Comparison of ENCODE assay signal across 12 cellular contexts in the genomic region with DNA sequence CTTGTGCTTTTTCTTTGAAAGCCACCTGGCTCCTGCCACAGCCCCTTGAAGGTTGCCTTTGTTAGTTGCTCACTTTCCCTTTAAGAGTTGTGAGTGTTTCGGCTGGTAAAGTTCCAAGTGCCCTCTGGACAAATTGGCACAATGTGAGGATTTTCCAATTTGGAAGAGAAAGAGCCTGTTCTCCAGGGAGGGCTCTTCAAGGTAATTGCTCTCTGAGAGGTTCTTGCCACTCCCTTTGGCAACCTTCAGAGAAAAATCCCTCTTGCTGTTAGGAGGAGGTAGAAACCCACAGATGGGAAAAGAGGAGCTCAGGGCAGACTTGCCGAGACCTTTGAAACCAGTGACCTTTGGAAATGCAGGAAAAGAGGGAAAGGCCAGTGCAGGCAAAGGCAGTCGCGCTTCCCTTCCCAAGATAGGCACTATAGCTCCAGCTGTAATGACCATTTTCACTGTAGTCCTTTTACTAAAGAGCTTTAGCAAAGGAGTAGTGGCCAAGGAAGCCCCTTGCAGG. TPM values are rescaled to one million over a fixed set of nuclear protein-coding genes. Genes with fewer than 3 reads are reported as not detected.
DNase-seq lines count a peak whose midpoint lies in the region; ATAC-seq and TF ChIP-seq lines count a peak whose summit lies in the region.
"Had no signal": no experiment of that assay in that cellular context is flagged by ENCODE, and none has a peak within 500 bp of the region (broad histone marks: within the 10 kb centered on the region; RNA-seq: fewer than 3 reads in every experiment).

No MANE protein-coding gene starts in this region.

- no peak overlapping the region for H3K27ac ChIP-seq in neural progenitor cell
- H3K27ac ChIP-seq: BLaER1, WERI-Rb-1 had no signal

- peaks cover 4% of the 10 kb centered on the region for H3K27me3 Mint-ChIP-seq in neural progenitor cell (ENCODE audit: insufficient read depth, low read depth)
- H3K27me3 Mint-ChIP-seq in natural killer cell treated with Interleukin-12 subunit alpha and Interleukin-12 subunit beta and Interleukin-15 and Interleukin-18, amount 100 ng/mL, for 72 hours, result peaks cover 28 to 46% of the 10 kb centered on the region in 2 donors

- no peak overlapping the region for H3K4me2 ChIP-seq in neural progenitor cell
- H3K4me2 ChIP-seq: BLaER1 had no signal

- TF ChIP-seq CTCF in epithelial cell of proximal tubule (conservative IDR thresholded peaks at IDR 0.05; ENCODE audit: low read depth, low read length) (no peak), neural progenitor cell (IDR thresholded peaks at IDR 0.05) (no peak)

- H3K4me3 ChIP-seq in epithelial cell of proximal tubule (ENCODE audit: low read depth, low read length) (peak overlapping the region; percentile 28), neural progenitor cell (no peak overlapping the region)
- H3K4me3 ChIP-seq: BLaER1 had no signal

- peaks cover 6% of the 10 kb centered on the region for H3K4me1 ChIP-seq in neural progenitor cell

- peaks cover 3% of the 10 kb centered on the region for H3F3A ChIP-seq in neural progenitor cell (ENCODE audit: low read depth)

- H3K4me1 Mint-ChIP-seq in neural progenitor cell, result peaks cover 5% of the 10 kb centered on the region
- H3K4me1 Mint-ChIP-seq in natural killer cell treated with Interleukin-12 subunit alpha and Interleukin-12 subunit beta and Interleukin-15 and Interleukin-18, amount 100 ng/mL, for 72 hours (ENCODE audit: low read depth in 2 of 2), result no peaks in the 10 kb centered on the region
- H3K4me1 Mint-ChIP-seq: IgD-negative memory B cell had no signal

- no peaks in the 10 kb centered on the region for H3K36me3 Mint-ChIP-seq in neural progenitor cell
- H3K36me3 Mint-ChIP-seq in natural killer cell treated with Interleukin-12 subunit alpha and Interleukin-12 subunit beta and Interleukin-15 and Interleukin-18, amount 100 ng/mL, for 72 hours, result no peaks in the 10 kb centered on the region
- H3K36me3 Mint-ChIP-seq: IgD-negative memory B cell had no signal

- H3K9me3 ChIP-seq in neural progenitor cell (ENCODE audit: low read depth), result no peaks in the 10 kb centered on the region
- H3K9me3 ChIP-seq: BLaER1 had no signal

- DNase-seq in Daoy (ENCODE audit: low read depth) (peak; percentile 22), NCI-H2227 treated with DMSO at 0.1 percent for 48 hours (lab: John Stamatoyannopoulos, UW) (peak; percentile 81), epithelial cell of proximal tubule (ENCODE audit: low read depth) (no peak), neural progenitor cell (ENCODE audit: low spot score) (no peak), SIG-M5 (lab: John Stamatoyannopoulos, UW) (no peak)
- no peak for DNase-seq in natural killer cell treated with Interleukin-12 subunit alpha and Interleukin-12 subunit beta and Interleukin-15 and Interleukin-18, amount 100 ng/mL, for 72 hours (ENCODE audit: low spot score)
- DNase-seq: dermis blood vessel endothelial cell, WERI-Rb-1 had no signal

- no peaks in the 10 kb centered on the region for H3K79me2 ChIP-seq in neural progenitor cell (ENCODE audit: low read depth)

- ATAC-seq in GM19452 (IDR thresholded peaks at IDR 0.05; ENCODE audit: unreplicated experiment) (no peak), GM19328 (IDR thresholded peaks at IDR 0.05; ENCODE audit: unreplicated experiment) (no peak)
- no peak for ATAC-seq in natural killer cell treated with Interleukin-12 subunit alpha and Interleukin-12 subunit beta and Interleukin-15 and Interleukin-18, amount 100 ng/mL, for 72 hours

- no peaks in the 10 kb centered on the region for H4K20me1 ChIP-seq in neural progenitor cell (ENCODE audit: low read depth)
- H4K20me1 ChIP-seq: BLaER1 had no signal

- no peak overlapping the region for H3K4me3 Mint-ChIP-seq in neural progenitor cell
- H3K4me3 Mint-ChIP-seq in natural killer cell treated with Interleukin-12 subunit alpha and Interleukin-12 subunit beta and Interleukin-15 and Interleukin-18, amount 100 ng/mL, for 72 hours, result no peak overlapping the region
- H3K4me3 Mint-ChIP-seq: IgD-negative memory B cell had no signal

- no peak overlapping the region for H3K9ac ChIP-seq in neural progenitor cell
- H3K9ac ChIP-seq: BLaER1 had no signal

- H3K9me3 Mint-ChIP-seq in neural progenitor cell, result no peaks in the 10 kb centered on the region
- no peaks in the 10 kb centered on the region for H3K9me3 Mint-ChIP-seq in natural killer cell treated with Interleukin-12 subunit alpha and Interleukin-12 subunit beta and Interleukin-15 and Interleukin-18, amount 100 ng/mL, for 72 hours
- H3K9me3 Mint-ChIP-seq: IgD-negative memory B cell had no signal

- peak overlapping the region; percentile 50 for H2AFZ ChIP-seq in neural progenitor cell (replicated peaks)

- H3K36me3 ChIP-seq in neural progenitor cell, result no peaks in the 10 kb centered on the region
- H3K36me3 ChIP-seq: BLaER1, WERI-Rb-1 had no signal

- H3K27ac Mint-ChIP-seq in neural progenitor cell, result no peak overlapping the region
- H3K27ac Mint-ChIP-seq in natural killer cell treated with Interleukin-12 subunit alpha and Interleukin-12 subunit beta and Interleukin-15 and Interleukin-18, amount 100 ng/mL, for 72 hours, result no peak overlapping the region
- H3K27ac Mint-ChIP-seq: IgD-negative memory B cell had no signal

- no peaks in the 10 kb centered on the region for H3K27me3 ChIP-seq in neural progenitor cell
- H3K27me3 ChIP-seq: BLaER1 had no signal

RNA-seq across cellular contexts. Expression of gene AKAP1, which starts 49.0 kb away (rescaled TPM):
- 27.2 and 30.1 TPM in 2 replicates for total RNA-seq in Daoy (2014; rRNA removed; shearing (Covaris generic))
- total RNA-seq in epithelial cell of proximal tubule (29.8 and 44.2 TPM in 2 replicates), neural progenitor cell (ENCODE audit: low replicate concordance) (8.8 and 13.4 TPM in 2 replicates)
- total RNA-seq in natural killer cell treated with Interleukin-12 subunit alpha and Interleukin-12 subunit beta and Interleukin-15 and Interleukin-18, amount 100 ng/mL, for 72 hours, result 10 to 100 TPM; 25.3 to 69.9 TPM

RNA-seq across cellular contexts. Expression of gene SCPEP1, which starts 58.1 kb away (rescaled TPM):
- total RNA-seq in Daoy (2014; rRNA removed; shearing (Covaris generic)), result 27.5 and 28.3 TPM in 2 replicates
- total RNA-seq in epithelial cell of proximal tubule (9.2 and 14.3 TPM in 2 replicates), neural progenitor cell (ENCODE audit: low replicate concordance) (28.7 and 39.5 TPM in 2 replicates)
- 10 to 100 TPM; 13.2 to 21.7 TPM for total RNA-seq in natural killer cell treated with Interleukin-12 subunit alpha and Interleukin-12 subunit beta and Interleukin-15 and Interleukin-18, amount 100 ng/mL, for 72 hours

Comparison
In these comparisons a context has a peak if more than half of its experiments do, and no peak if none do; other contexts are left out.
1. DNase-seq: peak in Daoy (single experiment) and NCI-H2227 treated with DMSO at 0.1 percent for 48 hours (single experiment); none in epithelial cell of proximal tubule (single experiment), neural progenitor cell (single experiment), SIG-M5 (single experiment) and natural killer cell treated with Interleukin-12 subunit alpha and Interleukin-12 subunit beta and Interleukin-15 and Interleukin-18, amount 100 ng/mL, for 72 hours (single experiment).